In the genomic region with DNA sequence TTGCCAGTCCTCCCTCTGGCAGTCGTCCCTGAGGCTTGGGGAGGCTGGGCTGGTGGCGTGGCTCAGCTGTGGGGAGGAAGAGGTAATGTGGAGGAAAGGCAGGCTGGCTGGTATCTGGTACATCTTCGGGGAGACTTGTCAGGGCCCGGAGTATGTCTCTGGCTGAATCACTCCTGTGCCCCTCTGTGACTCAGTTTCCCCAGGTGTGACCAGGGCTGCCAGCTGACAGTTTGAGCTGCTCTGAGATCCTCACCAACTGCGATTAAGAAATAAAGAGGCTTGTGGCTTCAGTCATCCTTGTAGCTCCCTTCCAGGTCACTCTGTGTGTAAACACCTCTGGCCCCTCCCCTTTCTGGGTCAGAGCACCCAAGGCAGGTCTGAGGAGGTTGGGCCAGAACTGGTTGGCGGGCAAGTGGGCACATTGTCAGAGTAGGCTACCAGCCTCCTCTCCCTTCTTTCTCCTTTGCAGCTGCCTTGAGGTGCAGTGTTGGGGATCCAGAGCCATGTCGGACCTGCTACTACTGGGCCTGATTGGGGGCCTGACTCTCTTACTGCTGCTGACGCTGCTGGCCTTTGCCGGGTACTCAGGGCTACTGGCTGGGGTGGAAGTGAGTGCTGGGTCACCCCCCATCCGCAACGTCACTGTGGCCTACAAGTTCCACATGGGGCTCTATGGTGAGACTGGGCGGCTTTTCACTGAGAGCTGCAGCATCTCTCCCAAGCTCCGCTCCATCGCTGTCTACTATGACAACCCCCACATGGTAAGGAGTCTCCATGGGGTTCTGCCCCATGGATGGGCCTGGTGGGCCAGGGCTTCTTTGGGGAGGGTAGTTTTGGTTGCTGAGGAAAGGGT, we compare ENCODE assay signal across 1 cellular context.
TF ChIP-seq lines count a peak whose summit lies in the region.

No MANE protein-coding gene starts in this region.

TF ChIP-seq in GM23338, 12 proteins besides CTCF, POLR2A, EP300 and RAD21 (continued from another document):
- TF ChIP-seq, protein P1, sequence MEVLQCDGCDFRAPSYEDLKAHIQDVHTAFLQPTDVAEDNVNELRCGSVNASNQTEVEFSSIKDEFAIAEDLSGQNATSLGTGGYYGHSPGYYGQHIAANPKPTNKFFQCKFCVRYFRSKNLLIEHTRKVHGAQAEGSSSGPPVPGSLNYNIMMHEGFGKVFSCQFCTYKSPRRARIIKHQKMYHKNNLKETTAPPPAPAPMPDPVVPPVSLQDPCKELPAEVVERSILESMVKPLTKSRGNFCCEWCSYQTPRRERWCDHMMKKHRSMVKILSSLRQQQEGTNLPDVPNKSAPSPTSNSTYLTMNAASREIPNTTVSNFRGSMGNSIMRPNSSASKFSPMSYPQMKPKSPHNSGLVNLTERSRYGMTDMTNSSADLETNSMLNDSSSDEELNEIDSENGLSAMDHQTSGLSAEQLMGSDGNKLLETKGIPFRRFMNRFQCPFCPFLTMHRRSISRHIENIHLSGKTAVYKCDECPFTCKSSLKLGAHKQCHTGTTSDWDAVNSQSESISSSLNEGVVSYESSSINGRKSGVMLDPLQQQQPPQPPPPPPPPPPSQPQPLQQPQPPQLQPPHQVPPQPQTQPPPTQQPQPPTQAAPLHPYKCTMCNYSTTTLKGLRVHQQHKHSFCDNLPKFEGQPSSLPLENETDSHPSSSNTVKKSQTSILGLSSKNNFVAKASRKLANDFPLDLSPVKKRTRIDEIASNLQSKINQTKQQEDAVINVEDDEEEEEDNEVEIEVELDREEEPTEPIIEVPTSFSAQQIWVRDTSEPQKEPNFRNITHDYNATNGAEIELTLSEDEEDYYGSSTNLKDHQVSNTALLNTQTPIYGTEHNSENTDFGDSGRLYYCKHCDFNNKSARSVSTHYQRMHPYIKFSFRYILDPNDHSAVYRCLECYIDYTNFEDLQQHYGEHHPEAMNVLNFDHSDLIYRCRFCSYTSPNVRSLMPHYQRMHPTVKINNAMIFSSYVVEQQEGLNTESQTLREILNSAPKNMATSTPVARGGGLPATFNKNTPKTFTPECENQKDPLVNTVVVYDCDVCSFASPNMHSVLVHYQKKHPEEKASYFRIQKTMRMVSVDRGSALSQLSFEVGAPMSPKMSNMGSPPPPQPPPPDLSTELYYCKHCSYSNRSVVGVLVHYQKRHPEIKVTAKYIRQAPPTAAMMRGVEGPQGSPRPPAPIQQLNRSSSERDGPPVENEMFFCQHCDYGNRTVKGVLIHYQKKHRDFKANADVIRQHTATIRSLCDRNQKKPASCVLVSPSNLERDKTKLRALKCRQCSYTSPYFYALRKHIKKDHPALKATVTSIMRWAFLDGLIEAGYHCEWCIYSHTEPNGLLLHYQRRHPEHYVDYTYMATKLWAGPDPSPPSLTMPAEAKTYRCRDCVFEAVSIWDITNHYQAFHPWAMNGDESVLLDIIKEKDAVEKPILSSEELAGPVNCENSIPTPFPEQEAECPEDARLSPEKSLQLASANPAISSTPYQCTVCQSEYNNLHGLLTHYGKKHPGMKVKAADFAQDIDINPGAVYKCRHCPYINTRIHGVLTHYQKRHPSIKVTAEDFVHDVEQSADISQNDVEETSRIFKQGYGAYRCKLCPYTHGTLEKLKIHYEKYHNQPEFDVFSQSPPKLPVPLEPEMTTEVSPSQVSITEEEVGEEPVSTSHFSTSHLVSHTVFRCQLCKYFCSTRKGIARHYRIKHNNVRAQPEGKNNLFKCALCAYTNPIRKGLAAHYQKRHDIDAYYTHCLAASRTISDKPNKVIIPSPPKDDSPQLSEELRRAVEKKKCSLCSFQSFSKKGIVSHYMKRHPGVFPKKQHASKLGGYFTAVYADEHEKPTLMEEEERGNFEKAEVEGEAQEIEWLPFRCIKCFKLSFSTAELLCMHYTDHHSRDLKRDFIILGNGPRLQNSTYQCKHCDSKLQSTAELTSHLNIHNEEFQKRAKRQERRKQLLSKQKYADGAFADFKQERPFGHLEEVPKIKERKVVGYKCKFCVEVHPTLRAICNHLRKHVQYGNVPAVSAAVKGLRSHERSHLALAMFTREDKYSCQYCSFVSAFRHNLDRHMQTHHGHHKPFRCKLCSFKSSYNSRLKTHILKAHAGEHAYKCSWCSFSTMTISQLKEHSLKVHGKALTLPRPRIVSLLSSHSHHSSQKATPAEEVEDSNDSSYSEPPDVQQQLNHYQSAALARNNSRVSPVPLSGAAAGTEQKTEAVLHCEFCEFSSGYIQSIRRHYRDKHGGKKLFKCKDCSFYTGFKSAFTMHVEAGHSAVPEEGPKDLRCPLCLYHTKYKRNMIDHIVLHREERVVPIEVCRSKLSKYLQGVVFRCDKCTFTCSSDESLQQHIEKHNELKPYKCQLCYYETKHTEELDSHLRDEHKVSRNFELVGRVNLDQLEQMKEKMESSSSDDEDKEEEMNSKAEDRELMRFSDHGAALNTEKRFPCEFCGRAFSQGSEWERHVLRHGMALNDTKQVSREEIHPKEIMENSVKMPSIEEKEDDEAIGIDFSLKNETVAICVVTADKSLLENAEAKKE (CRISPR knock-in tag; IDR thresholded peaks at IDR 0.05) = no peak
- TF ChIP-seq ZNF114 (CRISPR knock-in tag; IDR thresholded peaks at IDR 0.05) (no peak), ZNF331 (CRISPR knock-in tag; IDR thresholded peaks at IDR 0.05; ENCODE audit: low read depth) (no peak), NANOG (IDR thresholded peaks at IDR 0.05; ENCODE audit: borderline replicate concordance) (no peak), POLR2AphosphoS5 (IDR thresholded peaks at IDR 0.05; ENCODE audit: low read depth) (no peak), EZH2 (IDR thresholded peaks at IDR 0.05; ENCODE audit: low read depth, unreplicated experiment) (no peak), REST (IDR thresholded peaks at IDR 0.05; ENCODE audit: unreplicated experiment) (no peak), STAT1 (IDR thresholded peaks at IDR 0.05; ENCODE audit: unreplicated experiment) (no peak), EZH2phosphoT487 (IDR thresholded peaks at IDR 0.05; ENCODE audit: unreplicated experiment) (no peak), CREB1 (CRISPR knock-in tag; IDR thresholded peaks at IDR 0.05; ENCODE audit: low read depth) (no peak)
- TF ChIP-seq, protein P2, sequence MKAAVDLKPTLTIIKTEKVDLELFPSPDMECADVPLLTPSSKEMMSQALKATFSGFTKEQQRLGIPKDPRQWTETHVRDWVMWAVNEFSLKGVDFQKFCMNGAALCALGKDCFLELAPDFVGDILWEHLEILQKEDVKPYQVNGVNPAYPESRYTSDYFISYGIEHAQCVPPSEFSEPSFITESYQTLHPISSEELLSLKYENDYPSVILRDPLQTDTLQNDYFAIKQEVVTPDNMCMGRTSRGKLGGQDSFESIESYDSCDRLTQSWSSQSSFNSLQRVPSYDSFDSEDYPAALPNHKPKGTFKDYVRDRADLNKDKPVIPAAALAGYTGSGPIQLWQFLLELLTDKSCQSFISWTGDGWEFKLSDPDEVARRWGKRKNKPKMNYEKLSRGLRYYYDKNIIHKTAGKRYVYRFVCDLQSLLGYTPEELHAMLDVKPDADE (IDR thresholded peaks at IDR 0.05) = no peak
